ENCODE assay signal across 24 cellular contexts in the genomic region with DNA sequence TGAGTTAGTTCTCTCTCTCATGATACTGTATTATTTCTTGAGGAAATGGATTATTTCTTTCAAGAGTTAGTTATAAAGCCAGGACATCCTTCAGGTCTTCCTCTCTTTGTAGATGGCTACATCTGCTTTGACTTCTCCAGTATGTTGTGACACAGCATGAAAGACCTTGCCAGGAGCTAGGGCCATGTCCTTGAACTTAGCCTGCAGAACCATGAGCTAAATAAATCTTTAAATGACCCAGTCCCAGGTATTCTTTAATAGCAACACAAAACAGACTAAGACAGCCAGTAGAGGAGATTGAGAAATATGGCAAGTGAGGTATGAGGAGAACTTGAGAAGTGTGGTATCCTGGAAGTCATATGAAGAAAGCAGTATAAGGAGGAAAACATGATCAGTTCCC.
"Had no signal": no experiment of that assay in that cellular context is flagged by ENCODE, and none has a peak within 500 bp of the region (broad histone marks: within the 10 kb centered on the region; RNA-seq: fewer than 3 reads in every experiment).

No MANE protein-coding gene starts in this region.

- H3K4me3 ChIP-seq: colonic mucosa, coronary artery, dorsolateral prefrontal cortex, esophagus muscularis mucosa, esophagus squamous epithelium, gastrocnemius medialis, gastroesophageal sphincter, heart left ventricle had no signal

- H3K4me3 Mint-ChIP-seq: dendritic cell treated with granulocyte-macrophage colony-stimulating factor and Interleukin-4, amounts not matched to agents 40 ng/mL and 50 ng/mL, for 4 days; effector memory CD8-positive, alpha-beta T cell; endodermal cell had no signal

- H3K4me1 Mint-ChIP-seq: endodermal cell had no signal

- H3K27ac Mint-ChIP-seq: dendritic cell treated with granulocyte-macrophage colony-stimulating factor and Interleukin-4, amounts not matched to agents 40 ng/mL and 50 ng/mL, for 4 days; effector memory CD8-positive, alpha-beta T cell; endodermal cell had no signal

- H3K27me3 ChIP-seq: colonic mucosa, esophagus muscularis mucosa, esophagus squamous epithelium, foreskin keratinocyte, gastrocnemius medialis, gastroesophageal sphincter, heart left ventricle had no signal

- ATAC-seq: effector memory CD8-positive, alpha-beta T cell; esophagus mucosa; foreskin keratinocyte; gastroesophageal sphincter; heart left ventricle had no signal

- H3K27ac ChIP-seq: colonic mucosa, coronary artery, dorsolateral prefrontal cortex, epithelial cell of prostate, esophagus muscularis mucosa, esophagus squamous epithelium, foreskin keratinocyte, gastrocnemius medialis, gastroesophageal sphincter, heart left ventricle had no signal

- H3K36me3 ChIP-seq: colonic mucosa, esophagus muscularis mucosa, esophagus squamous epithelium, gastrocnemius medialis, gastroesophageal sphincter, heart left ventricle had no signal

- H3K9me3 Mint-ChIP-seq: dendritic cell treated with granulocyte-macrophage colony-stimulating factor and Interleukin-4, amounts not matched to agents 40 ng/mL and 50 ng/mL, for 4 days; effector memory CD8-positive, alpha-beta T cell; endodermal cell had no signal

- DNase-seq: colonic mucosa; cortex of kidney; dermis blood vessel endothelial cell; dorsolateral prefrontal cortex; effector CD4-positive, alpha-beta T cell; effector CD8-positive, alpha-beta T cell; effector memory CD4-positive, alpha-beta T cell; effector memory CD8-positive, alpha-beta T cell; endodermal cell; erythroblast; esophagus squamous epithelium; foreskin fibroblast; foreskin keratinocyte; foreskin melanocyte; glutamatergic neuron; head of caudate nucleus; heart left ventricle had no signal

- H3K9me3 ChIP-seq: colonic mucosa, esophagus muscularis mucosa, esophagus squamous epithelium, gastrocnemius medialis, gastroesophageal sphincter, heart left ventricle had no signal

- H3K27me3 Mint-ChIP-seq: dendritic cell treated with granulocyte-macrophage colony-stimulating factor and Interleukin-4, amounts not matched to agents 40 ng/mL and 50 ng/mL, for 4 days; effector memory CD8-positive, alpha-beta T cell had no signal

- H3K4me1 ChIP-seq: colonic mucosa, esophagus squamous epithelium, foreskin keratinocyte, heart left ventricle had no signal
